8 cellular contexts compared by ENCODE assay signal in genomic region chr3:123960791-123961507, GRCh38.
A peak's percentile ranks its signal among the peaks of the same experiment; 100 is the strongest.
DNase-seq lines count a peak whose midpoint lies in the region; ATAC-seq and TF ChIP-seq lines count a peak whose summit lies in the region.

Gene CCDC14 (minus strand): TSS chr3:123961229. CDS start chr3:123961173, 56 bp downstream.

- no peak for TF ChIP-seq CTCF in choroid plexus epithelial cell (conservative IDR thresholded peaks at IDR 0.05; ENCODE audit: low read depth, low read length)

- peak within 1 kb of the TSS; percentile 85 for H3K4me3 ChIP-seq in choroid plexus epithelial cell (ENCODE audit: low read depth, low read length)

- peak; percentile 93 to 96 for DNase-seq in AML-193 (lab: John Stamatoyannopoulos, UW)
- peak; percentile 94 for DNase-seq in NCI-H510A (lab: John Stamatoyannopoulos, UW)
- peak; percentile 59 to 77 for DNase-seq in activated CD4-positive, alpha-beta T cell treated with anti-CD3 and anti-CD28 coated beads for 24 hours (ENCODE audit: low read depth in 2 of 2)
- peak; percentile 98 for DNase-seq in choroid plexus epithelial cell (ENCODE audit: low read depth)
- peak; percentile 94 for DNase-seq in kidney glomerular epithelial cell (lab: John Stamatoyannopoulos, UW)
- DNase-seq in stimulated activated CD4-positive, alpha-beta T cell treated with anti-CD3 and anti-CD28 coated beads, Interleukin-15, amount 100 ng/mL, for 48 hours (ENCODE audit: low read depth in 2 of 2), result peak; percentile 71 to 73

- TF ChIP-seq POLR2A in GM19099 (IDR thresholded peaks at IDR 0.05; ENCODE audit: extremely low read depth, insufficient read length, low read depth), result peak; percentile 77

- peak; percentile 74 for ATAC-seq in HG03378 (IDR thresholded peaks at IDR 0.05; ENCODE audit: unreplicated experiment)

Comparison
In these comparisons a context has a peak if more than half of its experiments do, and no peak if none do; other contexts are left out.
1. Peak in every context shown above with its lines: DNase-seq, ATAC-seq and H3K4me3 ChIP-seq.